8 cellular contexts compared by ENCODE assay signal in genomic region chr19:31220540-31220939, GRCh38.
A peak's percentile ranks its signal among the peaks of the same experiment; 100 is the strongest.
DNase-seq lines count a peak whose midpoint lies in the region; ATAC-seq lines count a peak whose summit lies in the region.

No MANE protein-coding gene starts in this region.

- no peak overlapping the region for H3K27ac Mint-ChIP-seq in activated T-cell treated with anti-CD3 and anti-CD28 coated beads, Interleukin-2, amount 50 U/mL, for 72 hours

- peaks cover 4 to 9% of the 10 kb centered on the region in 2 donors for H3K9me3 Mint-ChIP-seq in activated T-cell treated with anti-CD3 and anti-CD28 coated beads, Interleukin-2, amount 50 U/mL, for 72 hours

- no peaks in the 10 kb centered on the region for H3K36me3 Mint-ChIP-seq in activated T-cell treated with anti-CD3 and anti-CD28 coated beads, Interleukin-2, amount 50 U/mL, for 72 hours (ENCODE audit: insufficient read depth in 2 of 2)

- no peak overlapping the region for H3K4me3 Mint-ChIP-seq in activated T-cell treated with anti-CD3 and anti-CD28 coated beads, Interleukin-2, amount 50 U/mL, for 72 hours

- H3K27me3 Mint-ChIP-seq in activated T-cell treated with anti-CD3 and anti-CD28 coated beads, Interleukin-2, amount 50 U/mL, for 72 hours (ENCODE audit: low read depth) = no peaks in the 10 kb centered on the region

- DNase-seq in activated T-cell treated with anti-CD3 and anti-CD28 coated beads, Interleukin-2, amount 50 U/mL, for 72 hours = peak; percentile 28 to 38
- no peak for DNase-seq in activated T-cell treated with anti-CD3 and anti-CD28 coated beads, Interleukin-2, amount 50 U/mL, for 1 hour
- peak; percentile 51 for DNase-seq in RPMI7951 (ENCODE audit: low read depth)
- DNase-seq in central memory CD4-positive, alpha-beta T cell = peak; percentile 47
- DNase-seq in stimulated activated naive CD4-positive, alpha-beta T cell treated with Interleukin-2 at 50 U/mL for 16 hours (lab: John Stamatoyannopoulos, UW) = peak; percentile 8
- DNase-seq in occipital lobe (lab: John Stamatoyannopoulos, UW) = no peak
- no peak for DNase-seq in amygdala (lab: John Stamatoyannopoulos, UW)
- no peak for DNase-seq in NCI-H2171 treated with DMSO at 0.1 percent for 48 hours (lab: John Stamatoyannopoulos, UW)

- peaks cover 9% of the 10 kb centered on the region for H3K4me1 Mint-ChIP-seq in activated T-cell treated with anti-CD3 and anti-CD28 coated beads, Interleukin-2, amount 50 U/mL, for 72 hours (ENCODE audit: low read depth)

- ATAC-seq in activated T-cell treated with anti-CD3 and anti-CD28 coated beads, Interleukin-2, amount 50 U/mL, for 72 hours (replicated peaks in 1 of 2) = peak; percentile 64 to 81

Comparison
In these comparisons a context has a peak if more than half of its experiments do, and no peak if none do; other contexts are left out.
1. DNase-seq: peak in activated T-cell treated with anti-CD3 and anti-CD28 coated beads, Interleukin-2, amount 50 U/mL, for 72 hours (2 of 2), RPMI7951 (single experiment), central memory CD4-positive, alpha-beta T cell (single experiment) and stimulated activated naive CD4-positive, alpha-beta T cell treated with Interleukin-2 at 50 U/mL for 16 hours (single experiment); none in activated T-cell treated with anti-CD3 and anti-CD28 coated beads, Interleukin-2, amount 50 U/mL, for 1 hour (single experiment), occipital lobe (single experiment), amygdala (0 of 56) and NCI-H2171 treated with DMSO at 0.1 percent for 48 hours (single experiment).